Comparison of ENCODE assay signal across 25 cellular contexts in genomic region chr22:29814003-29814402, GRCh38. TPM values are rescaled to one million over a fixed set of nuclear protein-coding genes. Genes with fewer than 3 reads are reported as not detected.
A peak's percentile ranks its signal among the peaks of the same experiment; 100 is the strongest.
DNase-seq lines count a peak whose midpoint lies in the region; ATAC-seq, FAIRE-seq and TF ChIP-seq lines count a peak whose summit lies in the region.
"Had no signal": no experiment of that assay in that cellular context is flagged by ENCODE, and none has a peak within 500 bp of the region (broad histone marks: within the 10 kb centered on the region; RNA-seq: fewer than 3 reads in every experiment).

No MANE protein-coding gene starts in this region.

- H3K27ac ChIP-seq in right lobe of liver, result peak overlapping the region; percentile 21 to 79 (median 56)
- H3K27ac ChIP-seq in thyroid gland, result no peak overlapping the region
- H3K27ac ChIP-seq: adrenal gland, parathyroid adenoma, RWPE1, spleen, transverse colon had no signal

- H3K4me1 ChIP-seq in right lobe of liver, result peaks cover 0 to 87% (median 41%) of the 10 kb centered on the region in 4 donors
- peaks cover 0 to 13% of the 10 kb centered on the region in 2 donors for H3K4me1 ChIP-seq in thyroid gland
- H3K4me1 ChIP-seq: adrenal gland, parathyroid adenoma, spleen had no signal

- peaks cover 14% of the 10 kb centered on the region for H3K36me3 ChIP-seq in bronchial epithelial cell (ENCODE audit: control insufficient read depth, insufficient read depth, low read length)
- H3K36me3 ChIP-seq in right lobe of liver, result peaks cover 0 to 7% (median 0%) of the 10 kb centered on the region in 4 donors
- H3K36me3 ChIP-seq in thyroid gland, result peaks cover 22 to 33% of the 10 kb centered on the region in 2 donors

- no peak overlapping the region for H3K4me3 ChIP-seq in bronchial epithelial cell (ENCODE audit: low read depth, low read length)
- H3K4me3 ChIP-seq in right lobe of liver, result no peak overlapping the region
- no peak overlapping the region for H3K4me3 ChIP-seq in thyroid gland (replicated peaks in 1 of 3)
- H3K4me3 ChIP-seq: adrenal gland, spleen, transverse colon had no signal

- TF ChIP-seq CTCF in bronchial epithelial cell (IDR thresholded peaks at IDR 0.05; ENCODE audit: insufficient read depth, low read length, severe bottlenecking) (no peak), right lobe of liver (IDR thresholded peaks at IDR 0.05) (no peak), type B pancreatic cell (conservative IDR thresholded peaks at IDR 0.05) (no peak), thyroid gland (IDR thresholded peaks at IDR 0.05) (no peak)

- H3K36me3 Mint-ChIP-seq in type B pancreatic cell, result peaks cover 41% of the 10 kb centered on the region

- FAIRE-seq in bronchial epithelial cell (lab: Jason Lieb, UNC), result no peak
- FAIRE-seq: D721Med, TTC549 had no signal

- whole genome bisulfite sequencing in right lobe of liver (ENCODE audit: insufficient coverage, low coverage, low lambda C conversion rate, missing lambda C conversion rate), result 35% methylated on average over 4 of the region's 5 CpGs
- 86 to 96% methylated on average over 5 of the region's 5 CpGs for WGBS in thyroid gland, 2 donors

- H3K9me3 ChIP-seq in right lobe of liver, result no peaks in the 10 kb centered on the region
- no peaks in the 10 kb centered on the region for H3K9me3 ChIP-seq in thyroid gland
- H3K9me3 ChIP-seq: adrenal gland, spleen, transverse colon had no signal

- H3K4me3 Mint-ChIP-seq in type B pancreatic cell, result no peak overlapping the region
- H3K4me3 Mint-ChIP-seq: activated naive CD4-positive, alpha-beta T cell treated with anti-CD3 and anti-CD28 coated beads for 36 hours; activated T-cell treated with anti-CD3 and anti-CD28 coated beads, Interleukin-2, amount 50 U/mL, for 72 hours; CD4-positive, CD25-positive, alpha-beta regulatory T cell; mesothelial cell of epicardium had no signal

- H3K4me1 Mint-ChIP-seq in type B pancreatic cell (ENCODE audit: unreplicated experiment), result peaks cover 5% of the 10 kb centered on the region
- H3K4me1 Mint-ChIP-seq: CD4-positive, CD25-positive, alpha-beta regulatory T cell; mesothelial cell of epicardium had no signal

- H3K27me3 ChIP-seq in bronchial epithelial cell (ENCODE audit: control insufficient read depth, insufficient read depth, low read length) (no peaks in the 10 kb centered on the region), right lobe of liver (no peaks in the 10 kb centered on the region), thyroid gland (no peaks in the 10 kb centered on the region)
- H3K27me3 ChIP-seq: adrenal gland, spleen, transverse colon had no signal

- ATAC-seq in right lobe of liver (peak; percentile 27 to 60 (median 48)), GM21717 (IDR thresholded peaks at IDR 0.05; ENCODE audit: unreplicated experiment) (no peak)
- ATAC-seq: activated T-cell treated with anti-CD3 and anti-CD28 coated beads, Interleukin-2, amount 50 U/mL, for 72 hours had no signal

- H3K9me3 Mint-ChIP-seq in type B pancreatic cell, result no peaks in the 10 kb centered on the region
- H3K9me3 Mint-ChIP-seq: activated naive CD4-positive, alpha-beta T cell treated with anti-CD3 and anti-CD28 coated beads for 36 hours; activated T-cell treated with anti-CD3 and anti-CD28 coated beads, Interleukin-2, amount 50 U/mL, for 72 hours; CD4-positive, CD25-positive, alpha-beta regulatory T cell; mesothelial cell of epicardium had no signal

- peak; percentile 63 for DNase-seq in DMS53 (lab: John Stamatoyannopoulos, UW)
- no peak for DNase-seq in DMS53 treated with DMSO at 0.1 percent for 48 hours (lab: John Stamatoyannopoulos, UW; ENCODE audit: unreplicated experiment)
- DNase-seq in bronchial epithelial cell (ENCODE audit: low read depth), result peak; percentile 44
- DNase-seq in right lobe of liver, result peak in 1 of 3 donors; percentile 41
- no peak for DNase-seq in type B pancreatic cell (ENCODE audit: extremely low spot score, unreplicated experiment)
- DNase-seq in cerebellar nuclear complex (lab: John Stamatoyannopoulos, UW), result no peak
- DNase-seq in thyroid gland, result no peak
- DNase-seq: activated CD4-positive, alpha-beta T cell treated with anti-CD3 and anti-CD28 coated beads, Interleukin-2, amount 50 U/mL, for 48 hours; activated CD4-positive, CD25-positive, alpha-beta regulatory T cell treated with anti-CD3 and anti-CD28 coated beads, Interleukin-2, amount 50 U/mL, for 72 hours; activated naive CD4-positive, alpha-beta T cell treated with anti-CD3 and anti-CD28 coated beads for 36 hours; activated T-cell treated with anti-CD3 and anti-CD28 coated beads, Interleukin-2, amount 50 U/mL, for 72 hours; CD4-positive, CD25-positive, alpha-beta regulatory T cell; NCI-H1092; NCI-H1694 treated with DMSO at 0.1 percent for 48 hours; NCI-H2171; spleen; stimulated activated CD8-positive, alpha-beta memory T cell treated with anti-CD3 and anti-CD28 coated beads, Interleukin-4, amount 100 ng/mL, for 48 hours; transverse colon had no signal

- peak overlapping the region; percentile 48 for H3K27ac Mint-ChIP-seq in type B pancreatic cell
- H3K27ac Mint-ChIP-seq: activated naive CD4-positive, alpha-beta T cell treated with anti-CD3 and anti-CD28 coated beads for 36 hours; activated T-cell treated with anti-CD3 and anti-CD28 coated beads, Interleukin-2, amount 50 U/mL, for 72 hours; mesothelial cell of epicardium had no signal

- H3K27me3 Mint-ChIP-seq in type B pancreatic cell, result no peaks in the 10 kb centered on the region
- H3K27me3 Mint-ChIP-seq: CD4-positive, CD25-positive, alpha-beta regulatory T cell had no signal

- intact Hi-C loops in right lobe of liver (cut with DNase I) (no loop called here), thyroid gland (cut with DNase I) (no loop called here)

- TF ChIP-seq POLR2A in right lobe of liver (IDR thresholded peaks at IDR 0.05), result no peak
- no peak for TF ChIP-seq POLR2A in thyroid gland (IDR thresholded peaks at IDR 0.05)

RNA-seq across cellular contexts. Expression of gene ASCC2, which starts 24.1 kb away (rescaled TPM):
- 26.1 and 35.1 TPM in 2 replicates for total RNA-seq in bronchial epithelial cell
- 10 to 100 TPM; 41.2 to 56.1 (median 47.4) TPM for total RNA-seq in right lobe of liver
- 47.6 and 58.4 TPM in 2 replicates for total RNA-seq in type B pancreatic cell (ENCODE audit: low replicate concordance)
- 10 to 100 TPM; 47.6 to 66.8 (median 51.3) TPM for total RNA-seq in thyroid gland

RNA-seq across cellular contexts. Expression of gene UQCR10, which starts 46.8 kb away (rescaled TPM):
- total RNA-seq in bronchial epithelial cell, result 42.4 and 88.2 TPM in 2 replicates
- total RNA-seq in right lobe of liver, result 10 to 100 TPM; 57.4 to 71.6 (median 64.0) TPM
- 137 and 155 TPM in 2 replicates for total RNA-seq in type B pancreatic cell (ENCODE audit: low replicate concordance)
- total RNA-seq in thyroid gland, result 100 to 1,000 TPM in 1 of 4 donors, 10 to 100 TPM in 3; 20.6 to 134 (median 70.8) TPM

RNA-seq across cellular contexts. Expression of gene ZMAT5, which starts 47.2 kb away (rescaled TPM):
- total RNA-seq in bronchial epithelial cell (24.2 and 24.7 TPM in 2 replicates), right lobe of liver (10 to 100 TPM in 5 of 6 experiments, 1 to 10 TPM in 1; 8.9 to 20.5 (median 13.7) TPM), type B pancreatic cell (ENCODE audit: low replicate concordance) (19.0 and 19.2 TPM in 2 replicates), thyroid gland (10 to 100 TPM; 16.2 to 40.1 (median 24.3) TPM)

Comparison
In these comparisons a context has a peak if more than half of its experiments do, and no peak if none do; other contexts are left out.
1. DNase-seq: peak in DMS53 (single experiment) and bronchial epithelial cell (single experiment); none in DMS53 treated with DMSO at 0.1 percent for 48 hours (single experiment), type B pancreatic cell (single experiment), cerebellar nuclear complex (0 of 2) and thyroid gland (0 of 2).
2. H3K27ac ChIP-seq: peak in right lobe of liver (3 of 3); none in thyroid gland (0 of 3).